Comparison of ENCODE assay signal across 18 cellular contexts in the genomic region with DNA sequence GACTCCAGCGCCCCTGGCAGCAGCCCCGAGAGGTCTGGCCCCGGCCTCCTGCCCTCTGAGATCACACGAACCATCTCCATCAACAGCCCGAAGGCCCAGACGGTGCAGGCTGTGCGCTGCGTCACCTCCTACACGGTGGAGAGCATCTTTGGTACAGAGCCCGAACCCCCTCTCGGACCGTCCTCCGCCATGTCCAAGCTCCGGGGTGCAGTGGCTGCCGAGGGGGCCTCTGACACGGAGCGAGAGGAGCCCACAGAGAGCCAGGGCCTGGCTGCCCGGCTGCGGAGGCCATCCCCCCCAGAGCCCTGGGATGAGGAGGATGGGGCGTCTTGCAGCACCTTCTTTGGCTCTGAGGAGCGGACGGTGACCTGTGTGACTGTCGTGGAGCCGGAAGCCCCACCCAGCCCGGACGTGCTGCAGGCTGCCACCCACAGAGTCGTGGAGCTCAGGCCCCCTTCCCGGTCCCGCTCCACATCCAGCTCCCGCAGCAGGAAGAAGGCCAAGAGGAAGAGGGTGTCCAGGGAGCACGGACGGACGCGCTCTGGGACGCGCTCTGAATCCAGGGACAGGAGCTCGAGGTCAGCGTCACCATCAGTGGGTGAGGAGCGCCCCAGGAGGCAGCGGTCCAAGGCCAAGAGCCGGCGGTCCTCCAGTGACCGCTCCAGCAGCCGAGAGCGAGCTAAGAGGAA. TPM values are rescaled to one million over a fixed set of nuclear protein-coding genes. Genes with fewer than 3 reads are reported as not detected.
"Had no signal": no experiment of that assay in that cellular context is flagged by ENCODE, and none has a peak within 500 bp of the region (broad histone marks: within the 10 kb centered on the region; RNA-seq: fewer than 3 reads in every experiment).

No MANE protein-coding gene starts in this region.

- H3K9me3 ChIP-seq: colonic mucosa, esophagus muscularis mucosa, prostate gland, thoracic aorta had no signal

- H3K4me3 Mint-ChIP-seq: activated CD4-positive, alpha-beta T cell treated with anti-CD3 and anti-CD28 coated beads for 36 hours; activated CD8-positive, alpha-beta T cell treated with anti-CD3 and anti-CD28 coated beads for 36 hours; nephron progenitor cell; T-helper 1 cell treated with Interleukin-12 subunit alpha and Interleukin-12 subunit beta and Interleukin-4 antibody, amounts not matched to agents 30 μg/mL and 1 μg/mL, for 36 hours had no signal

- DNase-seq: activated CD4-positive, alpha-beta T cell treated with anti-CD3 and anti-CD28 coated beads for 36 hours; activated CD8-positive, alpha-beta memory T cell treated with anti-CD3 and anti-CD28 coated beads, Interleukin-2, amount 50 U/mL, for 4 hours; activated CD8-positive, alpha-beta T cell treated with anti-CD3 and anti-CD28 coated beads for 36 hours; activated naive CD4-positive, alpha-beta T cell treated with Interleukin-2 at 50 U/mL for 16 hours; colonic mucosa; kidney glomerular epithelial cell; mesendoderm; nephron progenitor cell had no signal

- H3K4me1 Mint-ChIP-seq: activated CD4-positive, alpha-beta T cell treated with anti-CD3 and anti-CD28 coated beads for 36 hours had no signal

- H3K27me3 ChIP-seq: cardiac muscle cell, colonic mucosa, esophagus muscularis mucosa had no signal

- H3K4me1 ChIP-seq: prostate gland had no signal

- ATAC-seq: activated CD4-positive, alpha-beta T cell treated with anti-CD3 and anti-CD28 coated beads for 36 hours; activated CD8-positive, alpha-beta T cell treated with anti-CD3 and anti-CD28 coated beads for 36 hours; sciatic nerve had no signal

- H3K9me3 Mint-ChIP-seq: activated CD8-positive, alpha-beta T cell treated with anti-CD3 and anti-CD28 coated beads for 36 hours; nephron progenitor cell; T-helper 1 cell treated with Interleukin-12 subunit alpha and Interleukin-12 subunit beta and Interleukin-4 antibody, amounts not matched to agents 30 μg/mL and 1 μg/mL, for 36 hours had no signal

- H3K27ac ChIP-seq: cardiac muscle cell, colonic mucosa, prostate gland, thoracic aorta had no signal

- H3K27ac Mint-ChIP-seq: activated CD4-positive, alpha-beta T cell treated with anti-CD3 and anti-CD28 coated beads for 36 hours; activated CD8-positive, alpha-beta T cell treated with anti-CD3 and anti-CD28 coated beads for 36 hours; T-helper 1 cell treated with Interleukin-12 subunit alpha and Interleukin-12 subunit beta and Interleukin-4 antibody, amounts not matched to agents 30 μg/mL and 1 μg/mL, for 36 hours had no signal

- H3K27me3 Mint-ChIP-seq: activated CD4-positive, alpha-beta T cell treated with anti-CD3 and anti-CD28 coated beads for 36 hours; activated CD8-positive, alpha-beta T cell treated with anti-CD3 and anti-CD28 coated beads for 36 hours had no signal

- H3K4me3 ChIP-seq: cardiac muscle cell, colonic mucosa, esophagus muscularis mucosa, prostate gland, thoracic aorta had no signal

RNA-seq across cellular contexts. Expression of gene CDHR5, which starts 16.6 kb away (rescaled TPM):
- total RNA-seq: activated CD4-positive, alpha-beta T cell treated with anti-CD3 and anti-CD28 coated beads for 36 hours; activated CD8-positive, alpha-beta T cell treated with anti-CD3 and anti-CD28 coated beads for 36 hours; fibroblast of villous mesenchyme; glomerular endothelial cell; lower leg skin; omental fat pad; sciatic nerve; thoracic aorta had no signal

RNA-seq across cellular contexts. Expression of gene SCT, which starts 18.9 kb away (rescaled TPM):
- total RNA-seq: activated CD4-positive, alpha-beta T cell treated with anti-CD3 and anti-CD28 coated beads for 36 hours; activated CD8-positive, alpha-beta T cell treated with anti-CD3 and anti-CD28 coated beads for 36 hours; esophagus muscularis mucosa; fibroblast of villous mesenchyme; glomerular endothelial cell; lower leg skin; omental fat pad; prostate gland; sciatic nerve; thoracic aorta had no signal

RNA-seq across cellular contexts. Expression of gene DRD4, which starts 29.0 kb away (rescaled TPM):
- total RNA-seq: fibroblast of villous mesenchyme, glomerular endothelial cell had no signal
